1 cellular context compared by ENCODE assay signal in genomic region chr6:71588490-71588889, GRCh38.
TF ChIP-seq lines count a peak whose summit lies in the region.

No MANE protein-coding gene starts in this region.

TF ChIP-seq in H1, 55 proteins besides CTCF, POLR2A, EP300 and RAD21:
- TF ChIP-seq TBP (IDR thresholded peaks at IDR 0.05; ENCODE audit: low read depth, low read length) = peak; percentile 35; the same call in 1 of the 2 replicates
- TF ChIP-seq HDAC6 (IDR thresholded peaks at IDR 0.05; ENCODE audit: low read depth, low read length) = no peak
